Comparison of ENCODE assay signal across 9 cellular contexts in genomic region chr2:157784169-157784822, GRCh38.
DNase-seq lines count a peak whose midpoint lies in the region; ATAC-seq and TF ChIP-seq lines count a peak whose summit lies in the region.
"Had no signal": no experiment of that assay in that cellular context is flagged by ENCODE, and none has a peak within 500 bp of the region (broad histone marks: within the 10 kb centered on the region; RNA-seq: fewer than 3 reads in every experiment).

No MANE protein-coding gene starts in this region.

- no peaks in the 10 kb centered on the region for H3K9me3 ChIP-seq in mucosa of rectum (ENCODE audit: control insufficient read depth in 2 of 2, low read length in 2 of 2)

- H3K4me1 ChIP-seq in mucosa of rectum (ENCODE audit: control insufficient read depth in 2 of 2, insufficient read depth in 2 of 2, low read length in 2 of 2), result peaks cover 19 to 30% of the 10 kb centered on the region in 2 donors

- peak overlapping the region in 1 of 2 donors; percentile 66 for H3K9ac ChIP-seq in mucosa of rectum (ENCODE audit: low read depth in 1 of 2, low read length in 2 of 2)

- DNase-seq in NCI-H460 (ENCODE audit: extremely low read depth, low read depth) (peak; percentile 41), dorsolateral prefrontal cortex (peak in 8 of 10 donors; percentile 18 to 59 (median 38))
- no peak for DNase-seq in central memory CD4-positive, alpha-beta T cell

- peaks cover 2 to 3% of the 10 kb centered on the region in 2 donors for H3K36me3 ChIP-seq in mucosa of rectum (ENCODE audit: control insufficient read depth in 2 of 2, insufficient read depth in 2 of 2, low read length in 2 of 2)

- H3K27me3 ChIP-seq in dorsolateral prefrontal cortex, result no peaks in the 10 kb centered on the region
- no peaks in the 10 kb centered on the region for H3K27me3 ChIP-seq in mucosa of rectum (ENCODE audit: control insufficient read depth in 2 of 2, insufficient read depth in 2 of 2, low read length in 2 of 2)

- H3K4me3 ChIP-seq in dorsolateral prefrontal cortex (peak overlapping the region in 22 of 59 donors; percentile 4 to 52 (median 21)), mucosa of rectum (ENCODE audit: low read length in 2 of 2) (peak overlapping the region; percentile 42 to 64)
- H3K4me3 ChIP-seq: GM12878 had no signal

- TF ChIP-seq CTCF in C4-2B (conservative IDR thresholded peaks at IDR 0.05) (no peak), dorsolateral prefrontal cortex (IDR thresholded peaks at IDR 0.05 in 54 of 56, conservative IDR thresholded peaks at IDR 0.05 in 2 of 56; ENCODE audit: low read depth in 1 of 56, partially characterized antibody in 56 of 56) (no peak)

- ATAC-seq in GM18867 (IDR thresholded peaks at IDR 0.05; ENCODE audit: unreplicated experiment), result no peak
- no peak for ATAC-seq in GM19023 (IDR thresholded peaks at IDR 0.05; ENCODE audit: unreplicated experiment)
- no peak for ATAC-seq in GM18861 (IDR thresholded peaks at IDR 0.05; ENCODE audit: unreplicated experiment)
- ATAC-seq: GM12878 had no signal

- intact Hi-C loops in dorsolateral prefrontal cortex (cut with DNase I), result loop anchor here (5.0 to 10.0 kb wide), 2 partner anchors 53 to 91 kb away; partner anchors contain the start of gene ACVR1 (in 1 of the 2)

- H3K27ac ChIP-seq in C4-2B (peak overlapping the region; percentile 31), dorsolateral prefrontal cortex (peak overlapping the region in 3 of 59 donors; percentile 6 to 31 (median 24)), mucosa of rectum (ENCODE audit: low read depth in 2 of 2, low read length in 2 of 2) (peak overlapping the region; percentile 69 to 82)
